25 cellular contexts compared by ENCODE assay signal in the genomic region with DNA sequence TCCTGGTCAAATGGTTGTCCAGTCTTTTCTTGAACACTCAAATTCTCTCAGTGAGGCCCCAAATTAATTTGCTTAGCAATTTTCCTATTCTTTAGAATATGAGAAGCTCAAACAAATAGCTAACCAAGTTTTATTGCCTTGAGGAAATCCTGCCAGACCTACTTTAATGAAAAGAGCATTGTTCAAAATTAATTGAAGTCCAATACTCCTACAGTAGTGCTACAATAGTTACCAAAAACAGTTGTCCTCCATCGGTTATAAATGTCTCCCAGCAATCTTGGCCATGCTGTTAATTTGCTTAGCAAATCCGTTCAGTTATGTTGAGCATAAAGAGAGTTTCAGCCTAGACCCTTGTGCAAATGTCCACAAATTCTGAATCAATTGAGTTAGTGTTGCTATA.
"Had no signal": no experiment of that assay in that cellular context is flagged by ENCODE, and none has a peak within 500 bp of the region (broad histone marks: within the 10 kb centered on the region; RNA-seq: fewer than 3 reads in every experiment).

No MANE protein-coding gene starts in this region.

- H3K36me3 ChIP-seq: esophagus squamous epithelium, lower lobe of right lung, neutrophil, prostate gland, right atrium auricular region, tibial artery, upper lobe of left lung, uterus had no signal

- H3K4me3 ChIP-seq: esophagus squamous epithelium, lower lobe of right lung, prostate gland, right atrium auricular region, testis, tibial artery, upper lobe of left lung, uterus had no signal

- H3K27ac Mint-ChIP-seq: effector memory CD8-positive, alpha-beta T cell; natural killer cell; stimulated activated effector memory CD8-positive, alpha-beta T cell treated with anti-CD3 and anti-CD28 coated beads, Interleukin-12 subunit alpha, Interleukin-12 subunit beta, amount 100 ng/mL, for 72 hours had no signal

- H3K79me2 ChIP-seq: parathyroid adenoma had no signal

- H3K4me1 ChIP-seq: esophagus squamous epithelium, lower lobe of right lung, parathyroid adenoma, prostate gland, tibial artery, upper lobe of left lung, uterus had no signal

- H3K27me3 ChIP-seq: esophagus squamous epithelium, neutrophil, right atrium auricular region, testis, upper lobe of left lung, uterus had no signal

- H3K4me1 Mint-ChIP-seq: natural killer cell; stimulated activated effector memory CD8-positive, alpha-beta T cell treated with anti-CD3 and anti-CD28 coated beads, Interleukin-12 subunit alpha, Interleukin-12 subunit beta, amount 100 ng/mL, for 72 hours had no signal

- FAIRE-seq: endometrium, frontal cortex, keratinocyte had no signal

- H3K4me3 Mint-ChIP-seq: effector memory CD8-positive, alpha-beta T cell; natural killer cell; neural crest cell; stimulated activated effector memory CD8-positive, alpha-beta T cell treated with anti-CD3 and anti-CD28 coated beads, Interleukin-12 subunit alpha, Interleukin-12 subunit beta, amount 100 ng/mL, for 72 hours had no signal

- H3K27ac ChIP-seq: esophagus squamous epithelium, lower lobe of right lung, neutrophil, parathyroid adenoma, prostate gland, right atrium auricular region, tibial artery, upper lobe of left lung, uterus had no signal

- H3K9me3 Mint-ChIP-seq: effector memory CD8-positive, alpha-beta T cell; natural killer cell; stimulated activated effector memory CD8-positive, alpha-beta T cell treated with anti-CD3 and anti-CD28 coated beads, Interleukin-12 subunit alpha, Interleukin-12 subunit beta, amount 100 ng/mL, for 72 hours had no signal

- H3K9me3 ChIP-seq: esophagus squamous epithelium, lower lobe of right lung, neutrophil, prostate gland, right atrium auricular region, testis, tibial artery, upper lobe of left lung, uterus had no signal

- DNase-seq: cortex of kidney; effector memory CD8-positive, alpha-beta T cell; erythroblast; esophagus squamous epithelium; left ventricle myocardium superior; lower lobe of right lung; natural killer cell; stimulated activated CD4-positive, alpha-beta T cell treated with anti-CD3 and anti-CD28 coated beads, Interleukin-2, amount 100 ng/mL, for 24 hours; stimulated activated CD4-positive, alpha-beta T cell treated with anti-CD3 and anti-CD28 coated beads, Interleukin-4, amount 100 ng/mL, for 24 hours; stimulated activated naive CD8-positive, alpha-beta T cell treated with anti-CD3 and anti-CD28 coated beads, Interleukin-15, Interleukin-2, amounts not matched to agents 100 U/mL and 50 U/mL, for 24 hours; substantia nigra; testis; tibial artery; upper lobe of left lung; uterus had no signal

- ATAC-seq: effector memory CD8-positive, alpha-beta T cell; left ventricle myocardium superior; lower lobe of right lung; natural killer cell; sciatic nerve; stimulated activated effector memory CD8-positive, alpha-beta T cell treated with anti-CD3 and anti-CD28 coated beads, Interleukin-12 subunit alpha, Interleukin-12 subunit beta, amount 100 ng/mL, for 72 hours; stimulated activated naive CD8-positive, alpha-beta T cell treated with anti-CD3 and anti-CD28 coated beads, Interleukin-15, Interleukin-2, amounts not matched to agents 100 U/mL and 50 U/mL, for 24 hours had no signal

- H3K36me3 Mint-ChIP-seq: natural killer cell; stimulated activated effector memory CD8-positive, alpha-beta T cell treated with anti-CD3 and anti-CD28 coated beads, Interleukin-12 subunit alpha, Interleukin-12 subunit beta, amount 100 ng/mL, for 72 hours had no signal
